33 cellular contexts compared by ENCODE assay signal in the genomic region with DNA sequence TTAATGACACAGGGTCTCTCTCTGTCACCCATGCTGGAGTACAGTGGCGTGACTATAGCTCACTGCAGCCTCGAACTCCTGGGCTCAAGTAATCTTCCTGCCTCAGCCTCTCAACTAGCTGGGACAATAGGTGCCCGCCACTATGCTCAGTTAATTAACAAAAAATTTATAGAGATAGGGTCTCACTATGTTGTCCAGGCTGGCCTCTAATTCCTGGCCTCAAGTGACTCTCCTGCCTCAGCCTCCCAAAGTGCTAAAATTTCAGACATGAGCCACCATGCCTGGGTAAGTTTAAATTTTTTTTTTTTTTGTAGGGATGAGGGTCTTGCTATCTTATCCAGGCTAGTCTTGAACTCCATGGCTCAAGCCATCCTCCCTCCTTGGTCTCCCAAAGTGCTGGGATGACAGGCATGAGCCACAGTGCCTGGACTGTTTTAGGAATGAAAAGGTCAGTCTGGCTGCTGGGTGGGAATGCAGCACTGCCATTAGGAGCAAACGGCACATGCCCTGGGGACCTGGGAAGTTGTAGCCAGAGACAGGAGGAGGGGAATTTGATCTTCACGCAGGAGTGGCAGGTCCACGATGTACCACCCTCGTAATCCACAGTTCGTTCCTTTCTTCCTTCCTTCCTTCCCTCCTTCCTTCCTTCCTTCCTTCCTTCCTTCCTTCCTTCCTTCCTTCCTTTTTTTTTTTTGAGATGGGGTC.
"Had no signal": no experiment of that assay in that cellular context is flagged by ENCODE, and none has a peak within 500 bp of the region (broad histone marks: within the 10 kb centered on the region; RNA-seq: fewer than 3 reads in every experiment).

No MANE protein-coding gene starts in this region.

- DNase-seq: activated CD4-positive, alpha-beta memory T cell treated with anti-CD3 and anti-CD28 coated beads for 36 hours; activated CD4-positive, alpha-beta T cell treated with anti-CD3 and anti-CD28 coated beads for 1 hour; activated CD4-positive, alpha-beta T cell treated with anti-CD3 and anti-CD28 coated beads for 4 hours; activated CD8-positive, alpha-beta memory T cell treated with anti-CD3 and anti-CD28 coated beads, Interleukin-2, amount 10 ng/mL, durations not matched to agents 7 days and 5 days; activated CD8-positive, alpha-beta memory T cell treated with anti-CD3 and anti-CD28 coated beads, Interleukin-2, amount 50 U/mL, for 4 hours; activated CD8-positive, alpha-beta T cell treated with anti-CD3 and anti-CD28 coated beads, Interleukin-2, amount 10 ng/mL, durations not matched to agents 7 days and 5 days; activated effector memory CD4-positive, alpha-beta T cell treated with anti-CD3 and anti-CD28 coated beads, Interleukin-2, amount 50 U/mL, for 16 hours; activated naive CD4-positive, alpha-beta T cell treated with anti-CD3 and anti-CD28 coated beads for 36 hours; activated naive CD8-positive, alpha-beta T cell treated with anti-CD3 and anti-CD28 coated beads for 36 hours; activated naive CD8-positive, alpha-beta T cell treated with anti-CD3 and anti-CD28 coated beads, Interleukin-2, amount 50 U/mL, for 24 hours; activated T-cell treated with anti-CD3 and anti-CD28 coated beads, Interleukin-2, amount 50 U/mL, for 1 hour; activated T-cell treated with anti-CD3 and anti-CD28 coated beads, Interleukin-2, amount 50 U/mL, for 48 hours; adrenal gland; amygdala; aorta; body of pancreas; caudate nucleus; dorsolateral prefrontal cortex; effector memory CD4-positive, alpha-beta T cell; endodermal cell; foreskin fibroblast; heart left ventricle; T-helper 1 cell; T-helper 17 cell; T1000 had no signal

- H3K9me3 ChIP-seq: adrenal gland, body of pancreas had no signal

- H3K27ac ChIP-seq: adrenal gland, body of pancreas, coronary artery, dorsolateral prefrontal cortex, hepatocyte had no signal

- H3K4me1 Mint-ChIP-seq: activated CD8-positive, alpha-beta memory T cell treated with anti-CD3 and anti-CD28 coated beads, Interleukin-2, amount 10 ng/mL, durations not matched to agents 7 days and 5 days; activated naive CD4-positive, alpha-beta T cell treated with anti-CD3 and anti-CD28 coated beads, Interleukin-2, amount 50 U/mL, for 24 hours; activated naive CD8-positive, alpha-beta T cell treated with anti-CD3 and anti-CD28 coated beads for 36 hours; activated naive CD8-positive, alpha-beta T cell treated with anti-CD3 and anti-CD28 coated beads, Interleukin-2, amount 50 U/mL, for 24 hours; endodermal cell; T-helper 17 cell had no signal

- H3K4me3 ChIP-seq: adrenal gland, body of pancreas, coronary artery, dorsolateral prefrontal cortex, heart left ventricle, hepatocyte had no signal

- H3K4me3 Mint-ChIP-seq: activated CD4-positive, alpha-beta memory T cell treated with anti-CD3 and anti-CD28 coated beads for 36 hours; activated CD8-positive, alpha-beta memory T cell treated with anti-CD3 and anti-CD28 coated beads, Interleukin-2, amount 10 ng/mL, durations not matched to agents 7 days and 5 days; activated CD8-positive, alpha-beta T cell treated with anti-CD3 and anti-CD28 coated beads, Interleukin-2, amount 10 ng/mL, durations not matched to agents 7 days and 5 days; activated naive CD4-positive, alpha-beta T cell treated with anti-CD3 and anti-CD28 coated beads for 36 hours; activated naive CD4-positive, alpha-beta T cell treated with anti-CD3 and anti-CD28 coated beads, Interleukin-2, amount 50 U/mL, for 24 hours; activated naive CD8-positive, alpha-beta T cell treated with anti-CD3 and anti-CD28 coated beads for 36 hours; activated naive CD8-positive, alpha-beta T cell treated with anti-CD3 and anti-CD28 coated beads, Interleukin-2, amount 50 U/mL, for 24 hours; activated T-helper 1 cell treated with anti-CD3 and anti-CD28 coated beads, Interleukin-12 subunit alpha, Interleukin-12 subunit beta, Interleukin-2, Interleukin-4 antibody, amounts not matched to agents 30 ng/mL and 10 ng/mL and 1 ng/mL, durations not matched to agents 14 hours and 24 hours and 36 hours; dendritic cell treated with granulocyte-macrophage colony-stimulating factor and Interleukin-4, amounts not matched to agents 40 ng/mL and 50 ng/mL, for 4 days; endodermal cell; T-helper 17 cell; T-helper 2 cell treated with Interferon-gamma antibody and Interleukin-4, amounts not matched to agents 5 μg/mL and 100 μg/mL, for 36 hours had no signal

- H3K27ac Mint-ChIP-seq: activated CD4-positive, alpha-beta memory T cell treated with anti-CD3 and anti-CD28 coated beads for 36 hours; activated CD8-positive, alpha-beta memory T cell treated with anti-CD3 and anti-CD28 coated beads, Interleukin-2, amount 10 ng/mL, durations not matched to agents 7 days and 5 days; activated CD8-positive, alpha-beta T cell treated with anti-CD3 and anti-CD28 coated beads, Interleukin-2, amount 10 ng/mL, durations not matched to agents 7 days and 5 days; activated naive CD4-positive, alpha-beta T cell treated with anti-CD3 and anti-CD28 coated beads for 36 hours; activated naive CD4-positive, alpha-beta T cell treated with anti-CD3 and anti-CD28 coated beads, Interleukin-2, amount 50 U/mL, for 24 hours; activated naive CD8-positive, alpha-beta T cell treated with anti-CD3 and anti-CD28 coated beads for 36 hours; activated naive CD8-positive, alpha-beta T cell treated with anti-CD3 and anti-CD28 coated beads, Interleukin-2, amount 50 U/mL, for 24 hours; activated T-helper 1 cell treated with anti-CD3 and anti-CD28 coated beads, Interleukin-12 subunit alpha, Interleukin-12 subunit beta, Interleukin-2, Interleukin-4 antibody, amounts not matched to agents 30 ng/mL and 10 ng/mL and 1 ng/mL, durations not matched to agents 14 hours and 24 hours and 36 hours; activated T-helper 2 cell treated with anti-CD3 and anti-CD28 coated beads, Interferon-gamma antibody, Interleukin-2, Interleukin-4, amounts not matched to agents 10 μg/mL and 5 μg/mL and 100 μg/mL, durations not matched to agents 14 hours and 24 hours and 36 hours; dendritic cell treated with granulocyte-macrophage colony-stimulating factor and Interleukin-4, amounts not matched to agents 40 ng/mL and 50 ng/mL, for 4 days; endodermal cell; T-helper 17 cell; T-helper 2 cell treated with Interferon-gamma antibody and Interleukin-4, amounts not matched to agents 5 μg/mL and 100 μg/mL, for 36 hours had no signal

- H3K36me3 ChIP-seq: adrenal gland, heart left ventricle had no signal

- H3K9me3 Mint-ChIP-seq: activated CD4-positive, alpha-beta memory T cell treated with anti-CD3 and anti-CD28 coated beads for 36 hours; activated naive CD4-positive, alpha-beta T cell treated with anti-CD3 and anti-CD28 coated beads for 36 hours; activated naive CD4-positive, alpha-beta T cell treated with anti-CD3 and anti-CD28 coated beads, Interleukin-2, amount 50 U/mL, for 24 hours; activated naive CD8-positive, alpha-beta T cell treated with anti-CD3 and anti-CD28 coated beads for 36 hours; activated naive CD8-positive, alpha-beta T cell treated with anti-CD3 and anti-CD28 coated beads, Interleukin-2, amount 50 U/mL, for 24 hours; activated T-helper 1 cell treated with anti-CD3 and anti-CD28 coated beads, Interleukin-12 subunit alpha, Interleukin-12 subunit beta, Interleukin-2, Interleukin-4 antibody, amounts not matched to agents 30 ng/mL and 10 ng/mL and 1 ng/mL, durations not matched to agents 14 hours and 24 hours and 36 hours; activated T-helper 2 cell treated with anti-CD3 and anti-CD28 coated beads, Interferon-gamma antibody, Interleukin-2, Interleukin-4, amounts not matched to agents 10 μg/mL and 5 μg/mL and 100 μg/mL, durations not matched to agents 14 hours and 24 hours and 36 hours; T-helper 2 cell treated with Interferon-gamma antibody and Interleukin-4, amounts not matched to agents 5 μg/mL and 100 μg/mL, for 36 hours had no signal

- H3K36me3 Mint-ChIP-seq: activated CD4-positive, alpha-beta memory T cell treated with anti-CD3 and anti-CD28 coated beads for 36 hours; activated CD8-positive, alpha-beta memory T cell treated with anti-CD3 and anti-CD28 coated beads, Interleukin-2, amount 10 ng/mL, durations not matched to agents 7 days and 5 days; activated naive CD4-positive, alpha-beta T cell treated with anti-CD3 and anti-CD28 coated beads, Interleukin-2, amount 50 U/mL, for 24 hours; activated naive CD8-positive, alpha-beta T cell treated with anti-CD3 and anti-CD28 coated beads for 36 hours had no signal

- H3K4me1 ChIP-seq: adrenal gland, body of pancreas had no signal

- ATAC-seq: activated CD8-positive, alpha-beta memory T cell treated with anti-CD3 and anti-CD28 coated beads, Interleukin-2, amount 10 ng/mL, durations not matched to agents 7 days and 5 days; activated CD8-positive, alpha-beta T cell treated with anti-CD3 and anti-CD28 coated beads, Interleukin-2, amount 10 ng/mL, durations not matched to agents 7 days and 5 days; activated naive CD8-positive, alpha-beta T cell treated with anti-CD3 and anti-CD28 coated beads, Interleukin-2, amount 50 U/mL, for 24 hours; body of pancreas; esophagus mucosa; heart left ventricle; T-helper 17 cell had no signal
